In genomic region chr6:17994019-17994418, GRCh38 we compare ENCODE assay signal across 23 cellular contexts. TPM values are rescaled to one million over a fixed set of nuclear protein-coding genes. Genes with fewer than 3 reads are reported as not detected.
DNase-seq lines count a peak whose midpoint lies in the region; ATAC-seq, FAIRE-seq and TF ChIP-seq lines count a peak whose summit lies in the region.
"Had no signal": no experiment of that assay in that cellular context is flagged by ENCODE, and none has a peak within 500 bp of the region (broad histone marks: within the 10 kb centered on the region; RNA-seq: fewer than 3 reads in every experiment).

No MANE protein-coding gene starts in this region.

- H3K4me1 ChIP-seq in K562 (replicated peaks in 1 of 2; ENCODE audit: control insufficient read depth in 2 of 2, insufficient read depth in 2 of 2, low read length in 2 of 2) (peaks cover 0 to 11% of the 10 kb centered on the region in 2 experiments; a peak in 3 of 5 replicates), vagina (peaks cover 26% of the 10 kb centered on the region), MM.1S (ENCODE audit: low read length) (no peaks in the 10 kb centered on the region)
- H3K4me1 ChIP-seq: BE2C, colonic mucosa had no signal

- BruUV-seq in K562 (replicated peaks; lab: Mats Ljungman, UMichigan) = no TSS peak

- peaks cover 15 to 35% of the 10 kb centered on the region in 2 donors for H3K4me1 Mint-ChIP-seq in natural killer cell treated with Interleukin-12 subunit alpha and Interleukin-12 subunit beta and Interleukin-15 and Interleukin-18, amount 100 ng/mL, for 72 hours (ENCODE audit: low read depth in 2 of 2)
- peaks cover 0 to 14% of the 10 kb centered on the region in 2 donors for H3K4me1 Mint-ChIP-seq in natural killer cell
- H3K4me1 Mint-ChIP-seq: stimulated activated effector memory CD8-positive, alpha-beta T cell treated with anti-CD3 and anti-CD28 coated beads, Interleukin-12 subunit alpha, Interleukin-12 subunit beta, amount 100 ng/mL, for 72 hours had no signal

- no peak for ATAC-seq in natural killer cell treated with Interleukin-12 subunit alpha and Interleukin-12 subunit beta and Interleukin-15 and Interleukin-18, amount 100 ng/mL, for 72 hours
- ATAC-seq in natural killer cell (no peak), K562 (no peak), HG03095 (IDR thresholded peaks at IDR 0.05; ENCODE audit: unreplicated experiment) (no peak)

- peaks cover 20 to 46% of the 10 kb centered on the region in 2 donors for H3K27me3 Mint-ChIP-seq in natural killer cell treated with Interleukin-12 subunit alpha and Interleukin-12 subunit beta and Interleukin-15 and Interleukin-18, amount 100 ng/mL, for 72 hours
- peaks cover 7 to 16% of the 10 kb centered on the region in 2 donors for H3K27me3 Mint-ChIP-seq in natural killer cell (ENCODE audit: low read depth in 2 of 2)

- H3K4me2 ChIP-seq in K562 (ENCODE audit: insufficient read depth, low read length) (no peak overlapping the region), MM.1S (ENCODE audit: low read depth, low read length) (no peak overlapping the region)

- H3K9me1 ChIP-seq in K562 (ENCODE audit: control insufficient read depth, insufficient read depth, low read length) = no peaks in the 10 kb centered on the region

- H3F3A ChIP-seq in MM.1S (ENCODE audit: insufficient read depth, low read length) = no peaks in the 10 kb centered on the region

- H3K9ac ChIP-seq in K562 (ENCODE audit: insufficient read depth in 1 of 2, low read depth in 2 of 2, low read length in 2 of 2) (no peak overlapping the region), MM.1S (ENCODE audit: low read length) (no peak overlapping the region)

- no peaks in the 10 kb centered on the region for H3K36me3 Mint-ChIP-seq in natural killer cell treated with Interleukin-12 subunit alpha and Interleukin-12 subunit beta and Interleukin-15 and Interleukin-18, amount 100 ng/mL, for 72 hours
- no peaks in the 10 kb centered on the region for H3K36me3 Mint-ChIP-seq in natural killer cell
- H3K36me3 Mint-ChIP-seq: stimulated activated effector memory CD8-positive, alpha-beta T cell treated with anti-CD3 and anti-CD28 coated beads, Interleukin-12 subunit alpha, Interleukin-12 subunit beta, amount 100 ng/mL, for 72 hours had no signal

- no peak for TF ChIP-seq CTCF in natural killer cell (IDR thresholded peaks at IDR 0.05)
- no peak for TF ChIP-seq CTCF in K562 (IDR thresholded peaks at IDR 0.05 in 2 of 3, conservative IDR thresholded peaks at IDR 0.05 in 1 of 3; ENCODE audit: insufficient read depth in 2 of 3, low read depth in 1 of 3, low read length in 3 of 3)
- no peak for TF ChIP-seq CTCF in fibroblast of villous mesenchyme (IDR thresholded peaks at IDR 0.05; ENCODE audit: insufficient read depth, low read depth, low read length)
- TF ChIP-seq CTCF in vagina (IDR thresholded peaks at IDR 0.05) = no peak
- TF ChIP-seq CTCF in MM.1S (IDR thresholded peaks at IDR 0.05; ENCODE audit: low read length) = no peak

- CTCF ChIA-PET in K562 (lab: Yijun Ruan, JAX; ENCODE audit: low intra/inter-chr PET ratio) = no interaction called here

- in situ Hi-C loops in K562 (cut with MboI) = no loop called here

- H4K20me1 ChIP-seq in K562 (replicated peaks; ENCODE audit: control insufficient read depth, insufficient read depth, low read length) (no peaks in the 10 kb centered on the region), MM.1S (ENCODE audit: insufficient read depth, low read length) (no peaks in the 10 kb centered on the region)

- H3K27ac Mint-ChIP-seq in natural killer cell treated with Interleukin-12 subunit alpha and Interleukin-12 subunit beta and Interleukin-15 and Interleukin-18, amount 100 ng/mL, for 72 hours = peak overlapping the region; percentile 68 to 95
- H3K27ac Mint-ChIP-seq in natural killer cell = no peak overlapping the region
- H3K27ac Mint-ChIP-seq: stimulated activated effector memory CD8-positive, alpha-beta T cell treated with anti-CD3 and anti-CD28 coated beads, Interleukin-12 subunit alpha, Interleukin-12 subunit beta, amount 100 ng/mL, for 72 hours; T-helper 1 cell treated with Interleukin-12 subunit alpha and Interleukin-12 subunit beta and Interleukin-4 antibody, amounts not matched to agents 30 μg/mL and 1 μg/mL, for 36 hours had no signal

- H2AFZ ChIP-seq in K562 (ENCODE audit: low read depth, low read length) = peak overlapping the region; percentile 27; the same call in 1 of the 2 replicates
- no peak overlapping the region for H2AFZ ChIP-seq in MM.1S (ENCODE audit: low read length)

- no peaks in the 10 kb centered on the region for H3K79me2 ChIP-seq in K562 (ENCODE audit: control insufficient read depth, insufficient read depth, low read length)
- H3K79me2 ChIP-seq in MM.1S (ENCODE audit: low read length) = no peaks in the 10 kb centered on the region

- DNase-seq in natural killer cell treated with Interleukin-12 subunit alpha and Interleukin-12 subunit beta and Interleukin-15 and Interleukin-18, amount 100 ng/mL, for 72 hours (ENCODE audit: low spot score) = no peak
- DNase-seq in natural killer cell = no peak
- DNase-seq in K562 (ENCODE audit: extremely low read depth in 1 of 4, low spot score in 3 of 4) = no peak
- peak; percentile 33 for DNase-seq in fibroblast of villous mesenchyme (ENCODE audit: low read depth)
- no peak for DNase-seq in vagina (ENCODE audit: extremely low spot score in 2 of 2)
- no peak for DNase-seq in GM12892 (ENCODE audit: insufficient read length)
- DNase-seq in MM.1S = no peak
- DNase-seq: activated CD4-positive, alpha-beta T cell treated with anti-CD3 and anti-CD28 coated beads for 1 hour; activated effector memory CD4-positive, alpha-beta T cell treated with anti-CD3 and anti-CD28 coated beads, Interleukin-2, amount 50 U/mL, for 16 hours; BE2C; colonic mucosa; DMS79 treated with DMSO at 0.1 percent for 48 hours; effector memory CD4-positive, alpha-beta T cell; NCI-H1436; NCI-H2107 had no signal

- TF ChIP-seq EP300 in K562 (IDR thresholded peaks at IDR 0.05; ENCODE audit: low read length) = no peak

- H3K36me3 ChIP-seq in K562 (ENCODE audit: control insufficient read depth, insufficient read depth, low read length) = no peaks in the 10 kb centered on the region
- H3K36me3 ChIP-seq in vagina = no peaks in the 10 kb centered on the region
- H3K36me3 ChIP-seq in MM.1S (replicated peaks; ENCODE audit: insufficient read depth, low read length) = no peaks in the 10 kb centered on the region
- H3K36me3 ChIP-seq: BE2C, colonic mucosa, lower lobe of right lung, MG63, suprapubic skin had no signal

- H3K9me3 ChIP-seq in K562 (replicated peaks; ENCODE audit: control insufficient read depth, insufficient read depth, low read depth, low read length) (no peaks in the 10 kb centered on the region), vagina (no peaks in the 10 kb centered on the region), MM.1S (replicated peaks; ENCODE audit: insufficient read depth, low read length) (no peaks in the 10 kb centered on the region)
- H3K9me3 ChIP-seq: BE2C, colonic mucosa, lower lobe of right lung, MG63, suprapubic skin had no signal

- no peaks in the 10 kb centered on the region for H3K9me3 Mint-ChIP-seq in natural killer cell treated with Interleukin-12 subunit alpha and Interleukin-12 subunit beta and Interleukin-15 and Interleukin-18, amount 100 ng/mL, for 72 hours
- no peaks in the 10 kb centered on the region for H3K9me3 Mint-ChIP-seq in natural killer cell
- H3K9me3 Mint-ChIP-seq: stimulated activated effector memory CD8-positive, alpha-beta T cell treated with anti-CD3 and anti-CD28 coated beads, Interleukin-12 subunit alpha, Interleukin-12 subunit beta, amount 100 ng/mL, for 72 hours; T-helper 1 cell treated with Interleukin-12 subunit alpha and Interleukin-12 subunit beta and Interleukin-4 antibody, amounts not matched to agents 30 μg/mL and 1 μg/mL, for 36 hours had no signal

- no peak overlapping the region for H3K27ac ChIP-seq in K562 (ENCODE audit: extremely low read depth, low read depth, low read length)
- H3K27ac ChIP-seq in vagina = peak overlapping the region; percentile 64
- H3K27ac ChIP-seq in MM.1S (ENCODE audit: low read length) = no peak overlapping the region
- H3K27ac ChIP-seq: colonic mucosa, lower lobe of right lung, suprapubic skin had no signal

- WGBS in K562 (ENCODE audit: insufficient coverage, low coverage, missing lambda C conversion rate) = 77% methylated on average over 2 of the region's 2 CpGs

- H3K4me3 ChIP-seq in K562 (no peak overlapping the region), fibroblast of villous mesenchyme (ENCODE audit: low read depth, low read length) (no peak overlapping the region), vagina (no peak overlapping the region), MM.1S (ENCODE audit: low read length) (no peak overlapping the region)
- H3K4me3 ChIP-seq: colonic mucosa, lower lobe of right lung, MG63, suprapubic skin had no signal

- H3K27me3 ChIP-seq in K562 (ENCODE audit: control insufficient read depth in 2 of 2, insufficient read depth in 2 of 2, low read length in 2 of 2) (no peaks in the 10 kb centered on the region), vagina (no peaks in the 10 kb centered on the region), MM.1S (replicated peaks; ENCODE audit: insufficient read depth, low read length) (peaks cover 4% of the 10 kb centered on the region; the same call in 1 of the 2 replicates)
- H3K27me3 ChIP-seq: colonic mucosa, MG63, suprapubic skin had no signal

- H3K9me2 ChIP-seq in MM.1S (replicated peaks; ENCODE audit: insufficient read depth, low read length) = no peaks in the 10 kb centered on the region

- peak overlapping the region; percentile 64 for H3K4me3 Mint-ChIP-seq in natural killer cell treated with Interleukin-12 subunit alpha and Interleukin-12 subunit beta and Interleukin-15 and Interleukin-18, amount 100 ng/mL, for 72 hours
- H3K4me3 Mint-ChIP-seq in natural killer cell = no peak overlapping the region
- H3K4me3 Mint-ChIP-seq: stimulated activated effector memory CD8-positive, alpha-beta T cell treated with anti-CD3 and anti-CD28 coated beads, Interleukin-12 subunit alpha, Interleukin-12 subunit beta, amount 100 ng/mL, for 72 hours; T-helper 1 cell treated with Interleukin-12 subunit alpha and Interleukin-12 subunit beta and Interleukin-4 antibody, amounts not matched to agents 30 μg/mL and 1 μg/mL, for 36 hours had no signal

- POLR2A ChIA-PET in K562 (lab: Yijun Ruan, JAX) = interaction anchor here (1.3 kb wide), 1 partner anchor 9 kb away, joined by 8 read pairs; no protein-coding TSS in a partner anchor

- intact Hi-C loops in natural killer cell (cut with micrococcal nuclease) (no loop called here), K562 (cut with micrococcal nuclease) (no loop called here), vagina (cut with DNase I) (loop anchor here (10.0 kb wide), 1 partner anchor 131 kb away; the partner anchor contains the start of gene NHLRC1)

- FAIRE-seq in K562 (lab: Jason Lieb, UNC) (no peak), GM12892 (lab: Jason Lieb, UNC) (no peak)
- FAIRE-seq: A204.1, urothelium cell line had no signal

- TF ChIP-seq POLR2A in K562 (conservative IDR thresholded peaks at IDR 0.05) (no peak), vagina (IDR thresholded peaks at IDR 0.05) (no peak), GM12892 (IDR thresholded peaks at IDR 0.05; ENCODE audit: low read depth, low read length) (no peak)

- TF ChIP-seq RAD21 in K562 (CRISPR knock-in tag; conservative IDR thresholded peaks at IDR 0.05 in 1 of 2, IDR thresholded peaks at IDR 0.05 in 1 of 2) = no peak

RNA-seq across cellular contexts. Expression of gene KIF13A, which starts 6.6 kb away (rescaled TPM):
- 10 to 100 TPM in 1 of 2 donors, 1 to 10 TPM in 1; 8.2 to 33.6 TPM for total RNA-seq in natural killer cell treated with Interleukin-12 subunit alpha and Interleukin-12 subunit beta and Interleukin-15 and Interleukin-18, amount 100 ng/mL, for 72 hours
- total RNA-seq in natural killer cell = 10 to 100 TPM; 15.0 to 26.4 (median 19.5) TPM
- 104 and 140 TPM in 2 replicates for total RNA-seq in K562 (2011; cell fraction: chromatin; rRNA removed; ENCODE audit: low replicate concordance)
- total RNA-seq in K562 (2011; cell fraction: nucleolus; rRNA removed) = 46.7 and 52.6 TPM in 2 replicates
- 47.2 and 119 TPM in 2 replicates for total RNA-seq in K562 (2011; cell fraction: nucleoplasm; rRNA removed)
- 21.0 and 30.1 TPM in 2 replicates for total RNA-seq in K562 (2014; rRNA removed)
- 37.5 and 39.3 TPM in 2 replicates for total RNA-seq in K562 (2014; rRNA removed; fragmentation: Illumina TruSeq; extraction: Trizol)
- 43.2 and 44.3 TPM in 2 replicates for total RNA-seq in K562 (2015; rRNA removed; fragmentation: Illumina TruSeq; extraction: Trizol)
- 30.1 and 33.8 TPM in 2 replicates for total RNA-seq in K562 (2021)
- 29.5 and 31.8 TPM in 2 replicates for polyA plus RNA-seq in K562 (2011; rRNA removed)
- 15.8 and 22.8 TPM in 2 replicates for polyA plus RNA-seq in K562 (2011; cell fraction: cytosol; rRNA removed)
- 33.0 and 34.3 TPM in 2 replicates for polyA plus RNA-seq in K562 (2011; cell fraction: nucleus; rRNA removed)
- 25.3 and 25.9 TPM in 2 replicates for polyA plus RNA-seq in K562 (2012)
- polyA plus RNA-seq in K562 (2014; fragmentation: Illumina TruSeq; extraction: Trizol) = 28.2 and 29.7 TPM in 2 replicates
- polyA plus RNA-seq in K562 (2014; fragmentation: Nextera tagmentation; extraction: Ambion mirVana) = 1 to 10 TPM; 3.6 to 4.3 TPM
- 22.5 and 22.6 TPM in 2 replicates for polyA plus RNA-seq in K562 (2014; rRNA removed)
- polyA minus RNA-seq in K562 (2011; rRNA and poly(A)+ RNA removed) = 58.2 and 66.9 TPM in 2 replicates
- polyA minus RNA-seq in K562 (2011; cell fraction: cytosol; rRNA and poly(A)+ RNA removed) = 27.8 and 31.0 TPM in 2 replicates
- polyA minus RNA-seq in K562 (2011; cell fraction: nucleus; rRNA and poly(A)+ RNA removed) = 52.9 and 92.3 TPM in 2 replicates
- 49.2 and 53.8 TPM in 2 replicates for total RNA-seq in fibroblast of villous mesenchyme
- total RNA-seq in vagina = 43.0 TPM
- 1.5 TPM for polyA plus RNA-seq in GM12892 (2012; ENCODE audit: missing spikeins)

Comparison
In these comparisons a context has a peak if more than half of its experiments do, and no peak if none do; other contexts are left out.
1. H3K27ac Mint-ChIP-seq: peak in natural killer cell treated with Interleukin-12 subunit alpha and Interleukin-12 subunit beta and Interleukin-15 and Interleukin-18, amount 100 ng/mL, for 72 hours (2 of 2); none in natural killer cell (0 of 2).